Comparison of ENCODE assay signal across 16 cellular contexts in genomic region chr4:40473578-40474388, GRCh38.
DNase-seq lines count a peak whose midpoint lies in the region; ATAC-seq and TF ChIP-seq lines count a peak whose summit lies in the region.
"Had no signal": no experiment of that assay in that cellular context is flagged by ENCODE, and none has a peak within 500 bp of the region (broad histone marks: within the 10 kb centered on the region; RNA-seq: fewer than 3 reads in every experiment).

No MANE protein-coding gene starts in this region.

- H3K36me3 ChIP-seq in GM23338 (ENCODE audit: insufficient read depth) (no peaks in the 10 kb centered on the region), OCI-LY3 (replicated peaks; ENCODE audit: low read depth, low read length) (no peaks in the 10 kb centered on the region), mucosa of descending colon (ENCODE audit: low read depth) (no peaks in the 10 kb centered on the region), aorta (ENCODE audit: control insufficient read depth in 1 of 2, insufficient read depth in 2 of 2, low read length in 1 of 2) (no peaks in the 10 kb centered on the region), right atrium auricular region (no peaks in the 10 kb centered on the region)
- H3K36me3 ChIP-seq: adrenal gland, BE2C had no signal

- H3K9me3 ChIP-seq in OCI-LY3 (ENCODE audit: insufficient read depth, low read length) = no peaks in the 10 kb centered on the region
- H3K9me3 ChIP-seq in mucosa of descending colon = no peaks in the 10 kb centered on the region
- H3K9me3 ChIP-seq in aorta (ENCODE audit: control insufficient read depth, low read length) = no peaks in the 10 kb centered on the region
- H3K9me3 ChIP-seq in right atrium auricular region = no peaks in the 10 kb centered on the region
- H3K9me3 ChIP-seq: adrenal gland, BE2C had no signal

- H3K4me2 ChIP-seq in GM23338 = no peak overlapping the region
- H3K4me2 ChIP-seq in OCI-LY3 (ENCODE audit: low read length) = peak overlapping the region; percentile 58

- H3K4me3 ChIP-seq in GM08714 (ENCODE audit: low read length) (peak overlapping the region; percentile 58; the same call in 1 of the 2 replicates), GM23338 (no peak overlapping the region), OCI-LY3 (ENCODE audit: low read length) (peak overlapping the region; percentile 33), mucosa of descending colon (no peak overlapping the region), aorta (ENCODE audit: low read length in 2 of 2) (no peak overlapping the region), right atrium auricular region (no peak overlapping the region)
- H3K4me3 ChIP-seq: adrenal gland had no signal

- no peaks in the 10 kb centered on the region for H3K27me3 ChIP-seq in GM23338 (ENCODE audit: insufficient read depth)
- H3K27me3 ChIP-seq in OCI-LY3 (ENCODE audit: low read depth, low read length) = no peaks in the 10 kb centered on the region
- no peaks in the 10 kb centered on the region for H3K27me3 ChIP-seq in aorta (ENCODE audit: control insufficient read depth in 1 of 2, insufficient read depth in 2 of 2, low read length in 1 of 2)
- H3K27me3 ChIP-seq in right atrium auricular region = no peaks in the 10 kb centered on the region
- H3K27me3 ChIP-seq: adrenal gland had no signal

- 62 to 69% methylated on average over 9 of the region's 9 CpGs for WGBS in aorta, 2 donors

- H3K4me1 Mint-ChIP-seq in GM23338 = peaks cover 20% of the 10 kb centered on the region
- H3K4me1 Mint-ChIP-seq: naive B cell had no signal

- H3K9ac ChIP-seq in OCI-LY3 (ENCODE audit: low read length) = no peak overlapping the region

- H3K27ac Mint-ChIP-seq in GM23338 = peak overlapping the region; percentile 19; the same call in 1 of the 2 replicates
- H3K27ac Mint-ChIP-seq: stimulated activated effector memory CD8-positive, alpha-beta T cell treated with anti-CD3 and anti-CD28 coated beads, Interleukin-12 subunit alpha, Interleukin-12 subunit beta, amount 100 ng/mL, for 72 hours; T-cell had no signal

- ATAC-seq in GM23338 = no peak; the same call in 2 of the 3 replicates
- ATAC-seq in mucosa of descending colon = peak; percentile 93
- no peak for ATAC-seq in aorta (ENCODE audit: low FRiP score)
- ATAC-seq: stimulated activated effector memory CD8-positive, alpha-beta T cell treated with anti-CD3 and anti-CD28 coated beads, Interleukin-12 subunit alpha, Interleukin-12 subunit beta, amount 100 ng/mL, for 72 hours; T-cell had no signal

- H4K20me1 ChIP-seq in GM23338 (replicated peaks; ENCODE audit: insufficient read depth) (peaks cover 10% of the 10 kb centered on the region; the same call in 1 of the 2 replicates), OCI-LY3 (ENCODE audit: insufficient read depth, low read length) (no peaks in the 10 kb centered on the region)

- H3F3A ChIP-seq in GM23338 (replicated peaks; ENCODE audit: low read depth) = no peaks in the 10 kb centered on the region

- intact Hi-C loops in mucosa of descending colon (cut with DNase I, micrococcal nuclease) = no loop called here
- intact Hi-C loops in aorta (cut with DNase I) = no loop called here

- no peak overlapping the region for H2AFZ ChIP-seq in GM23338
- peak overlapping the region; percentile 75 for H2AFZ ChIP-seq in OCI-LY3 (ENCODE audit: low read depth, low read length)

- H3K27me3 Mint-ChIP-seq in GM23338 (ENCODE audit: insufficient read depth, low read depth, poor library complexity) = no peaks in the 10 kb centered on the region
- H3K27me3 Mint-ChIP-seq: naive B cell, T-cell had no signal

- TF ChIP-seq CTCF in GM23338 (conservative IDR thresholded peaks at IDR 0.05; ENCODE audit: low read depth in 2 of 2) = no peak
- no peak for TF ChIP-seq CTCF in OCI-LY3 (IDR thresholded peaks at IDR 0.05; ENCODE audit: low read depth, low read length)
- TF ChIP-seq CTCF in mucosa of descending colon (IDR thresholded peaks at IDR 0.05) = no peak
- TF ChIP-seq CTCF in right atrium auricular region (IDR thresholded peaks at IDR 0.05) = no peak

- H3K4me3 Mint-ChIP-seq in GM23338 = no peak overlapping the region
- H3K4me3 Mint-ChIP-seq: naive B cell; stimulated activated effector memory CD8-positive, alpha-beta T cell treated with anti-CD3 and anti-CD28 coated beads, Interleukin-12 subunit alpha, Interleukin-12 subunit beta, amount 100 ng/mL, for 72 hours; T-cell had no signal

- H3K79me2 ChIP-seq in GM23338 (replicated peaks; ENCODE audit: insufficient read depth) = peaks cover 55% of the 10 kb centered on the region
- no peaks in the 10 kb centered on the region for H3K79me2 ChIP-seq in OCI-LY3 (ENCODE audit: low read length)

- H3K9me2 ChIP-seq in GM23338 (ENCODE audit: insufficient read depth) = no peaks in the 10 kb centered on the region

- peaks cover 8% of the 10 kb centered on the region for H3K36me3 Mint-ChIP-seq in GM23338 (ENCODE audit: low read depth)
- H3K36me3 Mint-ChIP-seq: naive B cell; stimulated activated effector memory CD8-positive, alpha-beta T cell treated with anti-CD3 and anti-CD28 coated beads, Interleukin-12 subunit alpha, Interleukin-12 subunit beta, amount 100 ng/mL, for 72 hours; T-cell had no signal

- H3K27ac ChIP-seq in GM23338 (ENCODE audit: low read depth) = 0 out of 2 replicates have a peak overlapping the region, but pooled peaks have one; percentile 3
- no peak overlapping the region for H3K27ac ChIP-seq in OCI-LY3 (ENCODE audit: low read length)
- no peak overlapping the region for H3K27ac ChIP-seq in aorta (ENCODE audit: low read depth in 1 of 2, low read length in 2 of 2)
- H3K27ac ChIP-seq in right atrium auricular region = no peak overlapping the region

- H3K4me1 ChIP-seq in GM23338 (ENCODE audit: insufficient read depth) (0 out of 2 replicates have a peak, but pooled peaks cover 4% of the 10 kb centered on the region), OCI-LY3 (ENCODE audit: low read length) (peaks cover 22% of the 10 kb centered on the region), mucosa of descending colon (ENCODE audit: low read depth) (peaks cover 39% of the 10 kb centered on the region), aorta (ENCODE audit: control insufficient read depth in 1 of 2, insufficient read depth in 2 of 2, low read length in 2 of 2) (no peaks in the 10 kb centered on the region), right atrium auricular region (no peaks in the 10 kb centered on the region)
- H3K4me1 ChIP-seq: BE2C had no signal

- H3K9me3 Mint-ChIP-seq in GM23338 = no peaks in the 10 kb centered on the region
- H3K9me3 Mint-ChIP-seq: naive B cell; stimulated activated effector memory CD8-positive, alpha-beta T cell treated with anti-CD3 and anti-CD28 coated beads, Interleukin-12 subunit alpha, Interleukin-12 subunit beta, amount 100 ng/mL, for 72 hours; T-cell had no signal

- DNase-seq in GM23338 (ENCODE audit: low spot score) (no peak), mucosa of descending colon (peak in 1 of 3 donors; percentile 74), NCI-H1436 (lab: John Stamatoyannopoulos, UW) (no peak), aorta (no peak), right atrium auricular region (ENCODE audit: low spot score) (no peak), hepatic stellate cell (ENCODE audit: low spot score) (no peak)
- DNase-seq: activated CD8-positive, alpha-beta memory T cell treated with anti-CD3 and anti-CD28 coated beads for 24 hours; BE2C; effector CD8-positive, alpha-beta T cell; naive B cell; NCI-H774; T-cell had no signal

TF ChIP-seq in GM23338, 12 proteins besides CTCF, POLR2A, EP300 and RAD21:
- no peak for TF ChIP-seq CREB1 (CRISPR knock-in tag; IDR thresholded peaks at IDR 0.05; ENCODE audit: low read depth)

Comparison
In these comparisons a context has a peak if more than half of its experiments do, and no peak if none do; other contexts are left out.
1. H3K4me3 ChIP-seq: peak in GM08714 (single experiment) and OCI-LY3 (single experiment); none in GM23338 (single experiment), mucosa of descending colon (single experiment), aorta (0 of 2) and right atrium auricular region (0 of 2).